ENCODE assay signal across 30 cellular contexts in genomic region chr6:160437153-160437552, GRCh38.
"Had no signal": no experiment of that assay in that cellular context is flagged by ENCODE, and none has a peak within 500 bp of the region (broad histone marks: within the 10 kb centered on the region; RNA-seq: fewer than 3 reads in every experiment).

No MANE protein-coding gene starts in this region.

- H3K27me3 ChIP-seq: neural progenitor cell, ovary, suprapubic skin, testis, tibial nerve, upper lobe of left lung, vagina had no signal

- H3K9ac ChIP-seq: neural progenitor cell, parathyroid adenoma had no signal

- ATAC-seq: naive thymus-derived CD4-positive, alpha-beta T cell; natural killer cell; psoas muscle; right cardiac atrium; sciatic nerve; stimulated activated memory B cell treated with anti-CD40 and anti-IgM and Interleukin-4, amounts not matched to agents 10 μg/mL and 1 μg/mL and 100 μg/mL, for 72 hours; stimulated activated naive CD8-positive, alpha-beta T cell treated with anti-CD3 and anti-CD28 coated beads, Interleukin-15, amount 100 ng/mL, for 72 hours; stimulated activated naive CD8-positive, alpha-beta T cell treated with anti-CD3 and anti-CD28 coated beads, Interleukin-15, Interleukin-2, amounts not matched to agents 100 U/mL and 50 U/mL, for 24 hours had no signal

- DNase-seq: naive thymus-derived CD4-positive, alpha-beta T cell; natural killer cell; occipital lobe; ovary; posterior cingulate gyrus; psoas muscle; right cardiac atrium; spleen; stimulated activated CD4-positive, alpha-beta T cell treated with anti-CD3 and anti-CD28 coated beads, Interleukin-12 subunit alpha, Interleukin-12 subunit beta, amount 100 ng/mL, for 4 hours; stimulated activated CD4-positive, alpha-beta T cell treated with anti-CD3 and anti-CD28 coated beads, Interleukin-1b, Interleukin-23, amount 100 ng/mL, for 48 hours; stimulated activated CD4-positive, alpha-beta T cell treated with anti-CD3 and anti-CD28 coated beads, Interleukin-4, amount 100 ng/mL, for 1 hour; stimulated activated CD4-positive, alpha-beta T cell treated with anti-CD3 and anti-CD28 coated beads, Interleukin-4, amount 100 ng/mL, for 4 hours; stimulated activated CD8-positive, alpha-beta memory T cell treated with anti-CD3 and anti-CD28 coated beads, Interleukin-4, amount 100 ng/mL, for 48 hours; stimulated activated naive CD4-positive, alpha-beta T cell; stimulated activated naive CD8-positive, alpha-beta T cell treated with anti-CD3 and anti-CD28 coated beads, Interleukin-15, amount 100 ng/mL, for 72 hours; stimulated activated naive CD8-positive, alpha-beta T cell treated with anti-CD3 and anti-CD28 coated beads, Interleukin-15, Interleukin-2, amounts not matched to agents 100 U/mL and 50 U/mL, for 24 hours; substantia nigra; testis; trophoblast cell; upper lobe of left lung had no signal

- H3K36me3 ChIP-seq: neural progenitor cell, ovary, spleen, suprapubic skin, tibial nerve, upper lobe of left lung, vagina had no signal

- H3K79me2 ChIP-seq: parathyroid adenoma had no signal

- H3K4me2 ChIP-seq: neural progenitor cell, smooth muscle cell had no signal

- FAIRE-seq: urothelium cell line had no signal

- H3K4me3 ChIP-seq: neural progenitor cell, ovary, psoas muscle, skin epidermis, smooth muscle cell, spleen, suprapubic skin, testis, tibial nerve, upper lobe of left lung, vagina had no signal

- H3K9me3 ChIP-seq: ovary, psoas muscle, spleen, suprapubic skin, testis, tibial nerve, upper lobe of left lung, vagina had no signal

- H3K27ac ChIP-seq: neural progenitor cell, ovary, parathyroid adenoma, psoas muscle, skin epidermis, spleen, suprapubic skin, testis, tibial nerve, upper lobe of left lung, vagina had no signal

- H3K4me1 ChIP-seq: neural progenitor cell, parathyroid adenoma, psoas muscle, spleen, suprapubic skin, upper lobe of left lung, vagina had no signal

- H2AFZ ChIP-seq: neural progenitor cell, parathyroid adenoma had no signal
